13 cellular contexts compared by ENCODE assay signal in genomic region chr10:22612316-22612715, GRCh38.
DNase-seq lines count a peak whose midpoint lies in the region; TF ChIP-seq lines count a peak whose summit lies in the region.
"Had no signal": no experiment of that assay in that cellular context is flagged by ENCODE, and none has a peak within 500 bp of the region (broad histone marks: within the 10 kb centered on the region; RNA-seq: fewer than 3 reads in every experiment).

No MANE protein-coding gene starts in this region.

- POLR2A ChIA-PET in activated CD4-positive, alpha-beta memory T cell treated with anti-CD3 and anti-CD28 coated beads, Interleukin-2, amount 10 ng/mL, durations not matched to agents 7 days and 5 days (lab: Charles Lee) = interaction anchor here (0.9 to 12.8 kb wide), 13 partner anchors 11 to 609 kb away, joined by 3 to 198 read pairs (median 10); partner anchors contain the start of gene DNAJC1

- no peaks in the 10 kb centered on the region for H3K9me3 ChIP-seq in tibial nerve
- H3K9me3 ChIP-seq: MG63 had no signal

- peak overlapping the region; percentile 44 for H3K4me3 Mint-ChIP-seq in activated CD4-positive, alpha-beta memory T cell treated with anti-CD3 and anti-CD28 coated beads, Interleukin-2, amount 10 ng/mL, durations not matched to agents 7 days and 5 days

- peaks cover 0 to 31% (median 12%) of the 10 kb centered on the region in 4 donors for H3K4me1 ChIP-seq in tibial nerve

- H3K27me3 Mint-ChIP-seq in activated CD4-positive, alpha-beta memory T cell treated with anti-CD3 and anti-CD28 coated beads, Interleukin-2, amount 10 ng/mL, durations not matched to agents 7 days and 5 days = no peaks in the 10 kb centered on the region

- H3K4me1 Mint-ChIP-seq in activated CD4-positive, alpha-beta memory T cell treated with anti-CD3 and anti-CD28 coated beads, Interleukin-2, amount 10 ng/mL, durations not matched to agents 7 days and 5 days = peaks cover 94% of the 10 kb centered on the region

- no peak for TF ChIP-seq POLR2A in tibial nerve (IDR thresholded peaks at IDR 0.05)

- peaks cover 41% of the 10 kb centered on the region for H3K36me3 Mint-ChIP-seq in activated CD4-positive, alpha-beta memory T cell treated with anti-CD3 and anti-CD28 coated beads, Interleukin-2, amount 10 ng/mL, durations not matched to agents 7 days and 5 days (ENCODE audit: low read depth)

- peak; percentile 22 for DNase-seq in stimulated activated CD4-positive, alpha-beta T cell treated with anti-CD3 and anti-CD28 coated beads, Interleukin-12 subunit alpha, Interleukin-12 subunit beta, amount 100 ng/mL, for 4 hours
- DNase-seq in stimulated activated CD4-positive, alpha-beta T cell treated with anti-CD3 and anti-CD28 coated beads, Interleukin-1b, Interleukin-23, amount 100 ng/mL, for 48 hours = no peak
- peak; percentile 38 for DNase-seq in activated CD4-positive, alpha-beta memory T cell treated with anti-CD3 and anti-CD28 coated beads, Interleukin-2, amount 10 ng/mL, durations not matched to agents 7 days and 5 days
- DNase-seq in effector CD4-positive, alpha-beta T cell = peak; percentile 35
- DNase-seq in substantia nigra (lab: John Stamatoyannopoulos, UW) = peak in 2 of 49 donors; percentile 45 to 54
- DNase-seq in tibial nerve (ENCODE audit: low spot score in 2 of 2) = no peak
- DNase-seq in foreskin melanocyte = no peak
- no peak for DNase-seq in cerebellum (ENCODE audit: low spot score)
- DNase-seq: EL, mesendoderm, MG63, WERI-Rb-1 had no signal

- TF ChIP-seq CTCF in tibial nerve (IDR thresholded peaks at IDR 0.05) = no peak

- peaks cover 2% of the 10 kb centered on the region for H3K9me3 Mint-ChIP-seq in activated CD4-positive, alpha-beta memory T cell treated with anti-CD3 and anti-CD28 coated beads, Interleukin-2, amount 10 ng/mL, durations not matched to agents 7 days and 5 days

- H3K4me3 ChIP-seq in tibial nerve = no peak overlapping the region
- H3K4me3 ChIP-seq: coronary artery, MG63 had no signal

- peaks cover 0 to 17% (median 0%) of the 10 kb centered on the region in 3 donors for H3K36me3 ChIP-seq in tibial nerve
- H3K36me3 ChIP-seq: MG63, WERI-Rb-1 had no signal

- peak overlapping the region; percentile 95 for H3K27ac ChIP-seq in substantia nigra (ENCODE audit: low read depth, low read length, poor library complexity, severe bottlenecking)
- H3K27ac ChIP-seq in tibial nerve = peak overlapping the region in 2 of 4 donors; percentile 23 to 24
- H3K27ac ChIP-seq: coronary artery, WERI-Rb-1 had no signal

- CTCF ChIA-PET in activated CD4-positive, alpha-beta memory T cell treated with anti-CD3 and anti-CD28 coated beads, Interleukin-2, amount 10 ng/mL, durations not matched to agents 7 days and 5 days (lab: Charles Lee) = interaction anchor here (1.2 to 5.6 kb wide), 5 partner anchors 11 to 101 kb away, joined by 4 to 28 read pairs (median 5); partner anchors contain the start of gene PIP4K2A

- peak overlapping the region; percentile 88 for H3K27ac Mint-ChIP-seq in activated CD4-positive, alpha-beta memory T cell treated with anti-CD3 and anti-CD28 coated beads, Interleukin-2, amount 10 ng/mL, durations not matched to agents 7 days and 5 days

- no peak for TF ChIP-seq EP300 in tibial nerve (IDR thresholded peaks at IDR 0.05)

- H3K27me3 ChIP-seq in tibial nerve = no peaks in the 10 kb centered on the region
- H3K27me3 ChIP-seq: MG63 had no signal

- WGBS in tibial nerve, 2 donors = 90 to 92% methylated on average over 10 of the region's 10 CpGs

Comparison
In these comparisons a context has a peak if more than half of its experiments do, and no peak if none do; other contexts are left out.
1. DNase-seq: peak in stimulated activated CD4-positive, alpha-beta T cell treated with anti-CD3 and anti-CD28 coated beads, Interleukin-12 subunit alpha, Interleukin-12 subunit beta, amount 100 ng/mL, for 4 hours (single experiment), activated CD4-positive, alpha-beta memory T cell treated with anti-CD3 and anti-CD28 coated beads, Interleukin-2, amount 10 ng/mL, durations not matched to agents 7 days and 5 days (single experiment) and effector CD4-positive, alpha-beta T cell (single experiment); none in stimulated activated CD4-positive, alpha-beta T cell treated with anti-CD3 and anti-CD28 coated beads, Interleukin-1b, Interleukin-23, amount 100 ng/mL, for 48 hours (single experiment), tibial nerve (0 of 2), foreskin melanocyte (single experiment) and cerebellum (single experiment).